In the genomic region with DNA sequence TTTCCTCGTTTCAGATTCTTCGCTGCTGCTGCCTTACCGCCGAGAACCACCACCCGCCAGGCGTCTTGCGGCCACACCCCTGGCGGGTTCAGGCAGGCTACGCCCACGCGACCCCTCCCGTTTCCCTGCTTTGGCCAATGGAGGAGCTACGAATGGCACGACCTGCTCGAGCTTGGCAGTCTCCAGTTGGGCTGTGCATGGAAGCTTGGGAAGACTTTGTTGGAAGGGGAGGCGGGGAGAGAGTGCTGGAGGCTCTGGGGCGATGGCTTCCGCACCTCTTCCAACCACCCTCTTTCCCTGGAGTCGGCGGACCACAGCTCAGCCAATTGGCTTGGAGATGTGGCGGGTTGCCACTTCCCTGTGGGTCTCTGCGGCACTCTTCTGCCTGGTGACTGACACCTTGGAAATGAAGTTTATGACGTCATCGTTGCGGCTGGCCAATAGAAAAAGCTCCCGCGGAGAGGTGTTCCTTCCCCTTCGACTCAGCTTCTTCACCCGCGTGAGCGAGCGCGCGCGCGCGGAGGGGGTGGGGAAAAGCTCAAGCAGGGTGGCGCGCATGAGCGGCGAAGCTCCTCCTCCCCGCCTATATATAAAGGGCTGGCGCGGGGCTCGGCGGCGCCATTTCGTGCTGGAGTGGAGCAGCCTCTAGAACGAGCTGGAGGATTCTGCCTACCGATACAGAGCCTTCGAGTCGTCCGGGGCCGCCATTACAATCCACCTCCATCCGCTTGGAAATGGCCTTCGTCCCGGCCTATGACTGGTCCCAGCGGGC, we compare ENCODE assay signal across 8 cellular contexts. TPM values are rescaled to one million over a fixed set of nuclear protein-coding genes. Genes with fewer than 3 reads are reported as not detected.
A peak's percentile ranks its signal among the peaks of the same experiment; 100 is the strongest.
DNase-seq lines count a peak whose midpoint lies in the region; ATAC-seq and TF ChIP-seq lines count a peak whose summit lies in the region.

No MANE protein-coding gene starts in this region.

- H3K4me3 ChIP-seq in smooth muscle cell, result peak overlapping the region; percentile 96

- no peaks in the 10 kb centered on the region for H3K27me3 Mint-ChIP-seq in activated B cell treated with CpG ODN at 0.5 μM for 24 hours
- H3K27me3 Mint-ChIP-seq in immature natural killer cell (ENCODE audit: low read depth in 3 of 3), result peaks cover 48 to 64% (median 64%) of the 10 kb centered on the region in 3 donors

- H3K27ac Mint-ChIP-seq in activated B cell treated with CpG ODN at 0.5 μM for 24 hours (peak overlapping the region; percentile 99), immature natural killer cell (peak overlapping the region; percentile 98 to 100 (median 100))

- H3K9me3 Mint-ChIP-seq in activated B cell treated with CpG ODN at 0.5 μM for 24 hours, result no peaks in the 10 kb centered on the region
- H3K9me3 Mint-ChIP-seq in immature natural killer cell, result peaks cover 0 to 2% (median 0%) of the 10 kb centered on the region in 6 donors

- peaks cover 60% of the 10 kb centered on the region for H3F3A ChIP-seq in smooth muscle cell (ENCODE audit: low read depth)

- H3K27me3 ChIP-seq in smooth muscle cell (ENCODE audit: low read depth), result no peaks in the 10 kb centered on the region

- peaks cover 74% of the 10 kb centered on the region for H3K36me3 Mint-ChIP-seq in activated B cell treated with CpG ODN at 0.5 μM for 24 hours (ENCODE audit: low read depth)
- H3K36me3 Mint-ChIP-seq in immature natural killer cell, result peaks cover 36 to 49% (median 44%) of the 10 kb centered on the region in 3 donors

- no peaks in the 10 kb centered on the region for H3K9me3 ChIP-seq in smooth muscle cell (replicated peaks; ENCODE audit: low read depth)

- H3K79me2 ChIP-seq in smooth muscle cell (ENCODE audit: low read depth), result peaks cover 63% of the 10 kb centered on the region

- under 1% methylated on average over 58 of the region's 58 CpGs for WGBS in smooth muscle cell (ENCODE audit: low lambda C conversion rate)

- no peak overlapping the region for H2AFZ ChIP-seq in smooth muscle cell (ENCODE audit: low read depth)

- TF ChIP-seq CTCF in AG09319 (IDR thresholded peaks at IDR 0.05; ENCODE audit: low read depth, low read length) (no peak), activated B cell treated with CpG ODN at 0.5 μM for 24 hours (IDR thresholded peaks at IDR 0.05) (no peak), smooth muscle cell (IDR thresholded peaks at IDR 0.05; ENCODE audit: borderline replicate concordance, insufficient read depth, poor library complexity, severe bottlenecking) (no peak)

- H3K4me2 ChIP-seq in smooth muscle cell, result peak overlapping the region; percentile 99

- DNase-seq in AG09319 (ENCODE audit: extremely low read depth, low read depth) (peak; percentile 100), NCI-H226 (peak; percentile 100), activated B cell treated with CpG ODN at 0.5 μM for 24 hours (peak; percentile 99), caudate nucleus (lab: John Stamatoyannopoulos, UW) (peak; percentile 68 to 100 (median 99)), immature natural killer cell (peak; percentile 99 to 100 (median 100)), smooth muscle cell (lab: John Stamatoyannopoulos, UW; ENCODE audit: unreplicated experiment) (peak; percentile 99)

- intact Hi-C loops in activated B cell treated with CpG ODN at 0.5 μM for 24 hours (cut with micrococcal nuclease), result loop anchor here (1.0 to 10.0 kb wide), 10 partner anchors 37 to 777 kb away; a partner anchor contains a TSS

- peaks cover 21% of the 10 kb centered on the region for H3K4me1 ChIP-seq in smooth muscle cell (ENCODE audit: low read depth)

- CTCF ChIA-PET in activated B cell treated with CpG ODN at 0.5 μM for 24 hours (lab: Charles Lee), result interaction anchor here (0.6 to 11.4 kb wide), 16 partner anchors 9 to 134 kb away, joined by 3 to 151 read pairs (median 5); a partner anchor contains a TSS

- peak overlapping the region; percentile 91 for H3K4me3 Mint-ChIP-seq in activated B cell treated with CpG ODN at 0.5 μM for 24 hours
- H3K4me3 Mint-ChIP-seq in immature natural killer cell, result peak overlapping the region; percentile 92 to 99 (median 95)

- POLR2A ChIA-PET in activated B cell treated with CpG ODN at 0.5 μM for 24 hours (lab: Charles Lee), result interaction anchor here (0.5 to 14.0 kb wide), 91 partner anchors 13 to 1698 kb away, joined by 3 to 1150 read pairs (median 6); a partner anchor contains a TSS

- peaks cover 9% of the 10 kb centered on the region for H3K36me3 ChIP-seq in smooth muscle cell (ENCODE audit: low read depth)

- peak overlapping the region; percentile 99 for H3K9ac ChIP-seq in smooth muscle cell (ENCODE audit: low read depth)

- H3K4me1 Mint-ChIP-seq in activated B cell treated with CpG ODN at 0.5 μM for 24 hours (peaks cover 44% of the 10 kb centered on the region), immature natural killer cell (peaks cover 58 to 65% of the 10 kb centered on the region in 2 donors)

- peak; percentile 42 for ATAC-seq in GM19023 (IDR thresholded peaks at IDR 0.05; ENCODE audit: unreplicated experiment)
- peak; percentile 46 for ATAC-seq in HG03196 (IDR thresholded peaks at IDR 0.05; ENCODE audit: unreplicated experiment)
- peak; percentile 47 for ATAC-seq in activated B cell treated with CpG ODN at 0.5 μM for 24 hours (ENCODE audit: low read depth)

- H4K20me1 ChIP-seq in smooth muscle cell (ENCODE audit: low read depth), result peaks cover 55% of the 10 kb centered on the region

- peak overlapping the region; percentile 100 for H3K27ac ChIP-seq in caudate nucleus (ENCODE audit: low read depth, low read length)
- peak overlapping the region; percentile 99 for H3K27ac ChIP-seq in smooth muscle cell (ENCODE audit: low read depth)

RNA-seq across cellular contexts. Expression of a gene that starts 3.4 kb away (rescaled TPM):
- 347 and 370 TPM in 2 replicates for total RNA-seq in activated B cell treated with CpG ODN at 0.5 μM for 24 hours
- polyA plus RNA-seq in immature natural killer cell, result 100 to 1,000 TPM in 1 of 3 donors, 10 to 100 TPM in 2; 29.8 to 119 (median 31.5) TPM
- total RNA-seq in smooth muscle cell, result 205 and 244 TPM in 2 replicates
- polyA plus RNA-seq in smooth muscle cell, result 162 and 197 TPM in 2 replicates

RNA-seq across cellular contexts. Expression of a gene that starts 18.9 kb away (rescaled TPM):
- total RNA-seq in activated B cell treated with CpG ODN at 0.5 μM for 24 hours (371 and 387 TPM in 2 replicates), smooth muscle cell (0.90 and 3.1 TPM in 2 replicates)
- polyA plus RNA-seq in immature natural killer cell (10 to 100 TPM; 39.2 to 78.7 (median 69.7) TPM), smooth muscle cell (4.0 and 4.8 TPM in 2 replicates)

RNA-seq across cellular contexts. Expression of a gene that starts 30.9 kb away (rescaled TPM):
- 341 and 365 TPM in 2 replicates for total RNA-seq in activated B cell treated with CpG ODN at 0.5 μM for 24 hours
- 100 to 1,000 TPM in 1 of 3 donors, 10 to 100 TPM in 2; 38.3 to 104 (median 89.1) TPM for polyA plus RNA-seq in immature natural killer cell
- total RNA-seq in smooth muscle cell, result not detected in 2 replicates
- polyA plus RNA-seq in smooth muscle cell, result not detected in 2 replicates

RNA-seq across cellular contexts. Expression of a gene that starts 37.6 kb away (rescaled TPM):
- total RNA-seq in activated B cell treated with CpG ODN at 0.5 μM for 24 hours, result 153 and 167 TPM in 2 replicates
- polyA plus RNA-seq in immature natural killer cell, result 1 to 10 TPM in 2 of 3 donors, under 1 TPM in 1; 0.37 to 5.2 (median 2.8) TPM
- total RNA-seq in smooth muscle cell, result 0.09 TPM in 1 of 2 replicates, not detected in the other
- 0.26 TPM in 1 of 2 replicates, not detected in the other for polyA plus RNA-seq in smooth muscle cell

Comparison
In these comparisons a context has a peak if more than half of its experiments do, and no peak if none do; other contexts are left out.
1. Peak in every context shown above with its lines: DNase-seq, ATAC-seq, H3K4me3 ChIP-seq and H3K27ac ChIP-seq.
2. RNA of a gene that starts 18.9 kb away (total RNA-seq): 371 to 387 TPM in activated B cell treated with CpG ODN at 0.5 μM for 24 hours; 0.90 to 3.1 TPM in smooth muscle cell; every median in the first group is over 10 times any median in the second.
3. RNA of a gene that starts 30.9 kb away (total RNA-seq): 341 to 365 TPM in activated B cell treated with CpG ODN at 0.5 μM for 24 hours; not detected in smooth muscle cell; every median in the first group is over 100 times any median in the second.